ENCODE assay signal across 11 cellular contexts in the genomic region with DNA sequence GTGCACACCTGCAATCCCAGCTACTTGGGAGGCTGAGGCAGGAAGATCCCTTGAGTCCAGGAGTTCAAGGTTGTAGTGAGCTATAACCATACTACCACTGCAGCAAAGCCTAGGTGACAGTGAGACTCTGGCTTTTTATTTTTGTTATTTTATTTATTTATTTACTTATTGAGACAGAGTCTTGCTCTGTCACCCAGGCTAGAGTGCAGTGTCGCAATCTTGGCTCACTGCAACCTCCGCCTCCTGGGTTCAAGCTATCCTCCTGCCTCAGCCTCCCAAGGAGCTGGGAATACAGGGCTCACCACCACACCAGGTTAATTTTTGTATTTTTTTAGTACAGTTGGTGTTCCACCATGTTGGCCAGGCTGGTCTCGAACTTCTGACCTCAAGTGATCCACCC. TPM values are rescaled to one million over a fixed set of nuclear protein-coding genes. Genes with fewer than 3 reads are reported as not detected.
DNase-seq lines count a peak whose midpoint lies in the region; ATAC-seq, FAIRE-seq and TF ChIP-seq lines count a peak whose summit lies in the region.
"Not testable (repeated sequence)": the region's sequence is repeated elsewhere in the genome, so short reads cannot be mapped to it uniquely, and the experiment has no call there.
"Had no signal": no experiment of that assay in that cellular context is flagged by ENCODE, and none has a peak within 500 bp of the region (broad histone marks: within the 10 kb centered on the region; RNA-seq: fewer than 3 reads in every experiment).

No MANE protein-coding gene starts in this region.

- H3K4me2 ChIP-seq in Karpas-422 (ENCODE audit: low read depth, low read length, poor library complexity, severe bottlenecking), result peak overlapping the region; percentile 59
- H3K4me2 ChIP-seq in K562 (ENCODE audit: insufficient read depth, low read length), result not testable (repeated sequence)

- peaks cover 46% of the 10 kb centered on the region for H3K36me3 Mint-ChIP-seq in CD4-positive, alpha-beta T cell (ENCODE audit: low read depth)
- H3K36me3 Mint-ChIP-seq in T-helper 17 cell (ENCODE audit: low read depth), result not testable (repeated sequence)
- H3K36me3 Mint-ChIP-seq in naive thymus-derived CD8-positive, alpha-beta T cell, result peaks cover 0 to 36% (median 8%) of the 10 kb centered on the region in 3 donors

- in situ Hi-C loops in K562 (cut with MboI), result not testable (repeated sequence)

- not testable (repeated sequence) for H3K4me1 ChIP-seq in Karpas-422 (ENCODE audit: low read length)
- H3K4me1 ChIP-seq in K562 (replicated peaks in 1 of 2; ENCODE audit: control insufficient read depth in 2 of 2, insufficient read depth in 2 of 2, low read length in 2 of 2) (peaks cover 0 to 15% of the 10 kb centered on the region in 2 experiments; a peak in 2 of 5 replicates), left ventricle myocardium inferior (peaks cover 35% of the 10 kb centered on the region)

- ATAC-seq in CD4-positive, alpha-beta T cell (ENCODE audit: poor library complexity); T-helper 17 cell; K562; naive thymus-derived CD8-positive, alpha-beta T cell: not testable (repeated sequence)

- FAIRE-seq in K562 (lab: Jason Lieb, UNC), result peak; percentile 15

- TF ChIP-seq POLR2A in K562 (conservative IDR thresholded peaks at IDR 0.05), result not testable (repeated sequence)

- not testable (repeated sequence) for H3K4me1 Mint-ChIP-seq in CD4-positive, alpha-beta T cell (ENCODE audit: low read depth)
- peaks cover 21% of the 10 kb centered on the region for H3K4me1 Mint-ChIP-seq in T-helper 17 cell
- H3K4me1 Mint-ChIP-seq in naive thymus-derived CD8-positive, alpha-beta T cell, result peaks cover 9 to 33% (median 21%) of the 10 kb centered on the region in 4 donors

- peak overlapping the region; percentile 60 for H3K27ac Mint-ChIP-seq in CD4-positive, alpha-beta T cell
- H3K27ac Mint-ChIP-seq in T-helper 17 cell, result peak overlapping the region; percentile 80
- peak overlapping the region in 9 of 10 donors; percentile 13 to 94 (median 80) for H3K27ac Mint-ChIP-seq in naive thymus-derived CD8-positive, alpha-beta T cell

- H3K9me3 ChIP-seq in CD4-positive, alpha-beta T cell (ENCODE audit: control insufficient read depth, low read length); Karpas-422 (ENCODE audit: low read length); T-helper 17 cell (ENCODE audit: control insufficient read depth, low read length, poor library complexity, severe bottlenecking); K562 (replicated peaks; ENCODE audit: control insufficient read depth, insufficient read depth, low read depth, low read length); left ventricle myocardium inferior (replicated peaks): not testable (repeated sequence)

- H3K4me3 ChIP-seq in Karpas-422 (ENCODE audit: low read length); K562; left ventricle myocardium inferior: not testable (repeated sequence)

- not testable (repeated sequence) for DNase-seq in CD4-positive, alpha-beta T cell; Karpas-422; T-helper 17 cell; K562 (ENCODE audit: extremely low read depth in 1 of 4, low spot score in 3 of 4); left ventricle myocardium inferior; naive thymus-derived CD8-positive, alpha-beta T cell

- POLR2A ChIA-PET in CD4-positive, alpha-beta T cell (lab: Charles Lee), result interaction anchor here (0.6 kb wide), 1 partner anchor 22 kb away, joined by 4 read pairs; no protein-coding TSS in a partner anchor
- POLR2A ChIA-PET in K562 (lab: Yijun Ruan, JAX), result not testable (repeated sequence)
- POLR2A ChIA-PET in naive thymus-derived CD8-positive, alpha-beta T cell (lab: Charles Lee), result interaction anchor here (0.7 to 24.8 kb wide), 5 partner anchors 13 to 59 kb away, joined by 3 to 481 read pairs (median 5); partner anchors contain the start of genes DCAF15, IL27RA and RFX1

- not testable (repeated sequence) for H3K9me3 Mint-ChIP-seq in CD4-positive, alpha-beta T cell; naive thymus-derived CD8-positive, alpha-beta T cell

- not testable (repeated sequence) for H2AFZ ChIP-seq in Karpas-422 (ENCODE audit: low read length); K562 (ENCODE audit: low read depth, low read length)

- TF ChIP-seq RAD21 in K562 (CRISPR knock-in tag; conservative IDR thresholded peaks at IDR 0.05 in 1 of 2, IDR thresholded peaks at IDR 0.05 in 1 of 2), result not testable (repeated sequence)

- H3K27me3 ChIP-seq in CD4-positive, alpha-beta T cell (ENCODE audit: control insufficient read depth, insufficient read depth, low read length); Karpas-422 (ENCODE audit: low read length); K562 (ENCODE audit: control insufficient read depth in 2 of 2, insufficient read depth in 2 of 2, low read length in 2 of 2); left ventricle myocardium inferior (ENCODE audit: low read depth): not testable (repeated sequence)

- not testable (repeated sequence) for H3K9me2 ChIP-seq in Karpas-422 (replicated peaks; ENCODE audit: insufficient read depth, low read length)

- not testable (repeated sequence) for BruUV-seq in K562 (replicated peaks; lab: Mats Ljungman, UMichigan)

- not testable (repeated sequence) for H3K27ac ChIP-seq in CD4-positive, alpha-beta T cell (ENCODE audit: low read depth, low read length); Karpas-422 (ENCODE audit: low read length); K562 (ENCODE audit: extremely low read depth, low read depth, low read length)
- H3K27ac ChIP-seq in left ventricle myocardium inferior (replicated peaks), result peak overlapping the region; percentile 8

- CTCF ChIA-PET in CD4-positive, alpha-beta T cell (lab: Charles Lee), result not testable (repeated sequence)
- CTCF ChIA-PET in K562 (lab: Yijun Ruan, JAX; ENCODE audit: low intra/inter-chr PET ratio), result interaction anchor here (0.5 kb wide), 1 partner anchor 101 kb away, joined by 3 read pairs; no protein-coding TSS in a partner anchor

- not testable (repeated sequence) for H3K36me3 ChIP-seq in Karpas-422 (ENCODE audit: insufficient read depth, low read length)
- peaks cover 57% of the 10 kb centered on the region; the same call in 2 of the 3 replicates for H3K36me3 ChIP-seq in K562 (ENCODE audit: control insufficient read depth, insufficient read depth, low read length)
- peaks cover 52% of the 10 kb centered on the region for H3K36me3 ChIP-seq in left ventricle myocardium inferior

- intact Hi-C loops in CD4-positive, alpha-beta T cell (cut with DNase I, micrococcal nuclease); K562 (cut with micrococcal nuclease); left ventricle myocardium inferior (cut with micrococcal nuclease): not testable (repeated sequence)

- not testable (repeated sequence) for TF ChIP-seq CTCF in CD4-positive, alpha-beta T cell (IDR thresholded peaks at IDR 0.05); K562 (IDR thresholded peaks at IDR 0.05 in 2 of 3, conservative IDR thresholded peaks at IDR 0.05 in 1 of 3; ENCODE audit: insufficient read depth in 2 of 3, low read depth in 1 of 3, low read length in 3 of 3); left ventricle myocardium inferior (IDR thresholded peaks at IDR 0.05; ENCODE audit: borderline replicate concordance)

- H4K20me1 ChIP-seq in Karpas-422 (ENCODE audit: insufficient read depth, low read depth, low read length); K562 (replicated peaks; ENCODE audit: control insufficient read depth, insufficient read depth, low read length): not testable (repeated sequence)

- H3K79me2 ChIP-seq in Karpas-422 (ENCODE audit: low read length); K562 (ENCODE audit: control insufficient read depth, insufficient read depth, low read length): not testable (repeated sequence)

- not testable (repeated sequence) for H3K9me1 ChIP-seq in K562 (ENCODE audit: control insufficient read depth, insufficient read depth, low read length)

- H3K9ac ChIP-seq in Karpas-422 (ENCODE audit: low read length); K562 (ENCODE audit: insufficient read depth in 1 of 2, low read depth in 2 of 2, low read length in 2 of 2): not testable (repeated sequence)

- 91% methylated on average over 3 of the region's 3 CpGs for WGBS in K562 (ENCODE audit: insufficient coverage, low coverage, missing lambda C conversion rate)

- TF ChIP-seq EP300 in K562 (IDR thresholded peaks at IDR 0.05; ENCODE audit: low read length), result not testable (repeated sequence)

- not testable (repeated sequence) for H3K4me3 Mint-ChIP-seq in CD4-positive, alpha-beta T cell; T-helper 17 cell
- H3K4me3 Mint-ChIP-seq in naive thymus-derived CD8-positive, alpha-beta T cell, result peak overlapping the region in 1 of 10 donors; percentile 29

- H3K27me3 Mint-ChIP-seq in CD4-positive, alpha-beta T cell; T-helper 17 cell; naive thymus-derived CD8-positive, alpha-beta T cell: not testable (repeated sequence)

RNA-seq across cellular contexts. Expression of gene DCAF15, which starts 21.2 kb away (rescaled TPM):
- total RNA-seq in CD4-positive, alpha-beta T cell, result 10 to 100 TPM; 84.9 to 85.0 TPM
- 15.1 and 41.4 TPM in 2 replicates for total RNA-seq in Karpas-422 (2014; rRNA removed; shearing (Covaris generic); ENCODE audit: low replicate concordance)
- 10 to 100 TPM; 88.2 to 95.8 TPM for total RNA-seq in T-helper 17 cell
- total RNA-seq in K562 (2011; cell fraction: chromatin; rRNA removed; ENCODE audit: low replicate concordance), result 49.6 and 162 TPM in 2 replicates
- 148 and 149 TPM in 2 replicates for total RNA-seq in K562 (2011; cell fraction: nucleolus; rRNA removed)
- total RNA-seq in K562 (2011; cell fraction: nucleoplasm; rRNA removed), result 55.0 and 76.5 TPM in 2 replicates
- total RNA-seq in K562 (2014; rRNA removed), result 37.0 and 39.4 TPM in 2 replicates
- total RNA-seq in K562 (2014; rRNA removed; fragmentation: Illumina TruSeq; extraction: Trizol), result 10.4 and 13.6 TPM in 2 replicates
- 22.5 and 24.0 TPM in 2 replicates for total RNA-seq in K562 (2015; rRNA removed; fragmentation: Illumina TruSeq; extraction: Trizol)
- 63.2 and 68.5 TPM in 2 replicates for total RNA-seq in K562 (2021)
- polyA plus RNA-seq in K562 (2011; rRNA removed), result 27.7 and 46.8 TPM in 2 replicates
- 28.8 and 44.6 TPM in 2 replicates for polyA plus RNA-seq in K562 (2011; cell fraction: cytosol; rRNA removed)
- polyA plus RNA-seq in K562 (2011; cell fraction: nucleus; rRNA removed), result 228 and 347 TPM in 2 replicates
- 50.0 and 68.0 TPM in 2 replicates for polyA plus RNA-seq in K562 (2012)
- 31.0 and 55.5 TPM in 2 replicates for polyA plus RNA-seq in K562 (2014; fragmentation: Illumina TruSeq; extraction: Trizol)
- under 1 TPM; 0.17 to 0.56 TPM for polyA plus RNA-seq in K562 (2014; fragmentation: Nextera tagmentation; extraction: Ambion mirVana)
- 52.5 and 56.2 TPM in 2 replicates for polyA plus RNA-seq in K562 (2014; rRNA removed)
- 14.2 and 17.7 TPM in 2 replicates for polyA minus RNA-seq in K562 (2011; rRNA and poly(A)+ RNA removed)
- polyA minus RNA-seq in K562 (2011; cell fraction: cytosol; rRNA and poly(A)+ RNA removed), result 19.0 and 22.3 TPM in 2 replicates
- 42.0 and 54.3 TPM in 2 replicates for polyA minus RNA-seq in K562 (2011; cell fraction: nucleus; rRNA and poly(A)+ RNA removed)
- 17.0 TPM for total RNA-seq in left ventricle myocardium inferior
- 10 to 100 TPM; 93.5 to 93.6 TPM for total RNA-seq in naive thymus-derived CD8-positive, alpha-beta T cell
- polyA plus RNA-seq in naive thymus-derived CD8-positive, alpha-beta T cell, result 1 to 10 TPM; 2.9 to 6.0 (median 3.4) TPM

RNA-seq across cellular contexts. Expression of gene RFX1, which starts 32.6 kb away (rescaled TPM):
- 10 to 100 TPM; 14.6 to 16.3 TPM for total RNA-seq in CD4-positive, alpha-beta T cell
- 1.2 and 2.3 TPM in 2 replicates for total RNA-seq in Karpas-422 (2014; rRNA removed; shearing (Covaris generic); ENCODE audit: low replicate concordance)
- 10 to 100 TPM; 23.3 to 24.7 TPM for total RNA-seq in T-helper 17 cell
- 5.5 and 14.4 TPM in 2 replicates for total RNA-seq in K562 (2011; cell fraction: chromatin; rRNA removed; ENCODE audit: low replicate concordance)
- total RNA-seq in K562 (2011; cell fraction: nucleolus; rRNA removed), result 12.2 and 13.2 TPM in 2 replicates
- total RNA-seq in K562 (2011; cell fraction: nucleoplasm; rRNA removed), result 7.8 and 8.1 TPM in 2 replicates
- total RNA-seq in K562 (2014; rRNA removed), result 3.1 and 4.0 TPM in 2 replicates
- total RNA-seq in K562 (2014; rRNA removed; fragmentation: Illumina TruSeq; extraction: Trizol), result 0.22 and 0.40 TPM in 2 replicates
- 1.2 and 1.4 TPM in 2 replicates for total RNA-seq in K562 (2015; rRNA removed; fragmentation: Illumina TruSeq; extraction: Trizol)
- total RNA-seq in K562 (2021), result 17.9 and 19.3 TPM in 2 replicates
- 0.95 and 1.4 TPM in 2 replicates for polyA plus RNA-seq in K562 (2011; rRNA removed)
- 0.60 and 1.4 TPM in 2 replicates for polyA plus RNA-seq in K562 (2011; cell fraction: cytosol; rRNA removed)
- 5.3 and 11.1 TPM in 2 replicates for polyA plus RNA-seq in K562 (2011; cell fraction: nucleus; rRNA removed)
- polyA plus RNA-seq in K562 (2012), result 9.7 and 10.4 TPM in 2 replicates
- 1.7 and 4.7 TPM in 2 replicates for polyA plus RNA-seq in K562 (2014; fragmentation: Illumina TruSeq; extraction: Trizol)
- polyA plus RNA-seq in K562 (2014; fragmentation: Nextera tagmentation; extraction: Ambion mirVana), result under 1 TPM; 0.14 to 0.25 TPM
- 3.8 and 4.8 TPM in 2 replicates for polyA plus RNA-seq in K562 (2014; rRNA removed)
- polyA minus RNA-seq in K562 (2011; rRNA and poly(A)+ RNA removed), result 0.35 and 0.36 TPM in 2 replicates
- 5.1 and 12.7 TPM in 2 replicates for polyA minus RNA-seq in K562 (2011; cell fraction: cytosol; rRNA and poly(A)+ RNA removed)
- 4.2 and 5.9 TPM in 2 replicates for polyA minus RNA-seq in K562 (2011; cell fraction: nucleus; rRNA and poly(A)+ RNA removed)
- 15.2 TPM for total RNA-seq in left ventricle myocardium inferior
- total RNA-seq in naive thymus-derived CD8-positive, alpha-beta T cell, result 10 to 100 TPM; 17.1 to 18.8 TPM
- polyA plus RNA-seq in naive thymus-derived CD8-positive, alpha-beta T cell, result 1 to 10 TPM in 2 of 3 donors, under 1 TPM in 1; 0.84 to 1.1 (median 1.0) TPM

RNA-seq across cellular contexts. Expression of gene PODNL1, which starts 35.3 kb away (rescaled TPM):
- total RNA-seq in CD4-positive, alpha-beta T cell, result not detected
- not detected in 2 replicates for total RNA-seq in Karpas-422 (2014; rRNA removed; shearing (Covaris generic); ENCODE audit: low replicate concordance)
- total RNA-seq in T-helper 17 cell (under 1 TPM in 1 of 2 donors, not detected in 1; 0.31 TPM), K562 (2014; rRNA removed) (0.12 TPM in 1 of 2 replicates, not detected in the other), K562 (2014; rRNA removed; fragmentation: Illumina TruSeq; extraction: Trizol) (not detected in 2 replicates), K562 (2015; rRNA removed; fragmentation: Illumina TruSeq; extraction: Trizol) (0.25 and 0.34 TPM in 2 replicates), K562 (2021) (0.40 and 0.47 TPM in 2 replicates), left ventricle myocardium inferior (1.9 TPM)
- total RNA-seq in K562 (2011; cell fraction: chromatin; rRNA removed; ENCODE audit: low replicate concordance), result 0.14 and 2.1 TPM in 2 replicates
- 0.53 and 1.2 TPM in 2 replicates for total RNA-seq in K562 (2011; cell fraction: nucleolus; rRNA removed)
- total RNA-seq in K562 (2011; cell fraction: nucleoplasm; rRNA removed), result 0.29 and 2.3 TPM in 2 replicates
- polyA plus RNA-seq in K562 (2011; rRNA removed) (0.18 and 0.46 TPM in 2 replicates), K562 (2014; fragmentation: Illumina TruSeq; extraction: Trizol) (0.22 and 0.42 TPM in 2 replicates), K562 (2014; fragmentation: Nextera tagmentation; extraction: Ambion mirVana) (under 1 TPM in 1 of 2 experiments, not detected in 1; 0.24 TPM), K562 (2014; rRNA removed) (0.21 TPM in 1 of 2 replicates, not detected in the other)
- 0.55 and 0.91 TPM in 2 replicates for polyA plus RNA-seq in K562 (2011; cell fraction: cytosol; rRNA removed)
- 0.18 and 0.60 TPM in 2 replicates for polyA plus RNA-seq in K562 (2011; cell fraction: nucleus; rRNA removed)
- polyA plus RNA-seq in K562 (2012), result 0.82 and 1.8 TPM in 2 replicates
- 0.42 TPM in 1 of 2 replicates, not detected in the other for polyA minus RNA-seq in K562 (2011; rRNA and poly(A)+ RNA removed)
- not detected in 2 replicates for polyA minus RNA-seq in K562 (2011; cell fraction: cytosol; rRNA and poly(A)+ RNA removed)
- polyA minus RNA-seq in K562 (2011; cell fraction: nucleus; rRNA and poly(A)+ RNA removed), result 0.13 and 0.67 TPM in 2 replicates
- total RNA-seq in naive thymus-derived CD8-positive, alpha-beta T cell, result not detected
- not detected for polyA plus RNA-seq in naive thymus-derived CD8-positive, alpha-beta T cell
- total RNA-seq: Calu3; CD4-positive, alpha-beta memory T cell; HepG2 had no signal
- polyA plus RNA-seq: CD4-positive, alpha-beta memory T cell; IgD-negative memory B cell had no signal

RNA-seq across cellular contexts. Expression of gene RLN3, which starts 54.5 kb away (rescaled TPM):
- total RNA-seq in CD4-positive, alpha-beta T cell, result not detected
- total RNA-seq in Karpas-422 (2014; rRNA removed; shearing (Covaris generic); ENCODE audit: low replicate concordance), result not detected in 2 replicates
- total RNA-seq in T-helper 17 cell (not detected), K562 (2014; rRNA removed) (1.1 TPM in 1 of 2 replicates, not detected in the other), K562 (2014; rRNA removed; fragmentation: Illumina TruSeq; extraction: Trizol) (not detected in 2 replicates), K562 (2015; rRNA removed; fragmentation: Illumina TruSeq; extraction: Trizol) (not detected in 2 replicates), K562 (2021) (0.31 TPM in 1 of 2 replicates, not detected in the other), left ventricle myocardium inferior (not detected)
- total RNA-seq in K562 (2011; cell fraction: chromatin; rRNA removed; ENCODE audit: low replicate concordance), result not detected in 2 replicates
- 0.92 TPM in 1 of 2 replicates, not detected in the other for total RNA-seq in K562 (2011; cell fraction: nucleolus; rRNA removed)
- not detected in 2 replicates for total RNA-seq in K562 (2011; cell fraction: nucleoplasm; rRNA removed)
- polyA plus RNA-seq in K562 (2011; rRNA removed) (0.71 TPM in 1 of 2 replicates, not detected in the other), K562 (2014; fragmentation: Illumina TruSeq; extraction: Trizol) (not detected in 2 replicates), K562 (2014; fragmentation: Nextera tagmentation; extraction: Ambion mirVana) (not detected), K562 (2014; rRNA removed) (0.38 and 1.2 TPM in 2 replicates)
- 0.27 and 2.5 TPM in 2 replicates for polyA plus RNA-seq in K562 (2011; cell fraction: cytosol; rRNA removed)
- polyA plus RNA-seq in K562 (2011; cell fraction: nucleus; rRNA removed), result 0.57 TPM in 1 of 2 replicates, not detected in the other
- 0.26 and 0.57 TPM in 2 replicates for polyA plus RNA-seq in K562 (2012)
- not detected in 2 replicates for polyA minus RNA-seq in K562 (2011; rRNA and poly(A)+ RNA removed)
- not detected in 2 replicates for polyA minus RNA-seq in K562 (2011; cell fraction: cytosol; rRNA and poly(A)+ RNA removed)
- polyA minus RNA-seq in K562 (2011; cell fraction: nucleus; rRNA and poly(A)+ RNA removed), result not detected in 2 replicates
- not detected for total RNA-seq in naive thymus-derived CD8-positive, alpha-beta T cell
- polyA plus RNA-seq in naive thymus-derived CD8-positive, alpha-beta T cell, result under 1 TPM in 1 of 3 donors, not detected in 2; 0.50 TPM
- total RNA-seq: Calu3; CD4-positive, alpha-beta memory T cell; H9; HepG2 had no signal
- polyA plus RNA-seq: HepG2 had no signal

RNA-seq across cellular contexts. Expression of gene IL27RA, which starts 58.1 kb away (rescaled TPM):
- 10 to 100 TPM; 25.0 to 26.7 TPM for total RNA-seq in CD4-positive, alpha-beta T cell
- total RNA-seq in Karpas-422 (2014; rRNA removed; shearing (Covaris generic); ENCODE audit: low replicate concordance), result 0.67 and 1.9 TPM in 2 replicates
- 10 to 100 TPM; 39.6 to 51.6 TPM for total RNA-seq in T-helper 17 cell
- 10.9 and 28.8 TPM in 2 replicates for total RNA-seq in K562 (2011; cell fraction: chromatin; rRNA removed; ENCODE audit: low replicate concordance)
- 34.2 and 45.7 TPM in 2 replicates for total RNA-seq in K562 (2011; cell fraction: nucleolus; rRNA removed)
- total RNA-seq in K562 (2011; cell fraction: nucleoplasm; rRNA removed), result 19.0 and 24.8 TPM in 2 replicates
- total RNA-seq in K562 (2014; rRNA removed), result 11.6 and 12.6 TPM in 2 replicates
- total RNA-seq in K562 (2014; rRNA removed; fragmentation: Illumina TruSeq; extraction: Trizol), result 6.3 and 7.0 TPM in 2 replicates
- total RNA-seq in K562 (2015; rRNA removed; fragmentation: Illumina TruSeq; extraction: Trizol), result 8.6 and 8.8 TPM in 2 replicates
- total RNA-seq in K562 (2021), result 15.2 and 15.9 TPM in 2 replicates
- polyA plus RNA-seq in K562 (2011; rRNA removed), result 14.1 and 15.9 TPM in 2 replicates
- polyA plus RNA-seq in K562 (2011; cell fraction: cytosol; rRNA removed), result 9.7 and 22.4 TPM in 2 replicates
- 7.8 and 13.8 TPM in 2 replicates for polyA plus RNA-seq in K562 (2011; cell fraction: nucleus; rRNA removed)
- polyA plus RNA-seq in K562 (2012), result 12.8 and 16.0 TPM in 2 replicates
- polyA plus RNA-seq in K562 (2014; fragmentation: Illumina TruSeq; extraction: Trizol), result 12.5 and 13.3 TPM in 2 replicates
- polyA plus RNA-seq in K562 (2014; fragmentation: Nextera tagmentation; extraction: Ambion mirVana), result 1 to 10 TPM; 1.9 to 2.1 TPM
- 10.6 and 12.0 TPM in 2 replicates for polyA plus RNA-seq in K562 (2014; rRNA removed)
- polyA minus RNA-seq in K562 (2011; rRNA and poly(A)+ RNA removed), result 4.5 and 7.4 TPM in 2 replicates
- 5.3 and 8.4 TPM in 2 replicates for polyA minus RNA-seq in K562 (2011; cell fraction: cytosol; rRNA and poly(A)+ RNA removed)
- polyA minus RNA-seq in K562 (2011; cell fraction: nucleus; rRNA and poly(A)+ RNA removed), result 2.8 and 3.9 TPM in 2 replicates
- total RNA-seq in left ventricle myocardium inferior, result 4.0 TPM
- 10 to 100 TPM; 54.2 to 54.7 TPM for total RNA-seq in naive thymus-derived CD8-positive, alpha-beta T cell
- polyA plus RNA-seq in naive thymus-derived CD8-positive, alpha-beta T cell, result 10 to 100 TPM; 54.5 to 91.2 (median 83.9) TPM
